Comparison of ENCODE assay signal across 2 cellular contexts in the genomic region with DNA sequence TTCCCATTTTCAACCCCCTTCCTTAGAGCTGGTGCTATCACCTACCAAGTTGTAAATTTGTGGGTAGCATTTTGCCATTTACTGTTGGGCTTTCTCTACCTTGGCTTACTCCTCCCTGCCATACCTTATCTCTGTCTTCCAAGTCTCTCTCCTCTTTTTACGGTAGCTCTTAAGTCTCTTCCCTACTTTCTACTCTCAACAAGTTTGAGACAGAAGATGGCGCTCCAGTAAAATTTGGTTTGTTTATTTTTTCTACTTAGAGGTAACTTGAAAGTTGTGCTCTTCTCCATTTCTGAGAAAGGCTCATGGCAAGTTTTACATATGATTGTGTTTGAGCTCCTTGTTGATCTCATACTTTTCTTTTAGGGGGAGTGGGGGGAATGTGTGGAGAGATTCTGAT.
TF ChIP-seq lines count a peak whose summit lies in the region.

No MANE protein-coding gene starts in this region.

TF ChIP-seq in HepG2, 621 proteins besides CTCF, POLR2A, EP300 and RAD21 (continued from another document):
- TF ChIP-seq, protein P1, sequence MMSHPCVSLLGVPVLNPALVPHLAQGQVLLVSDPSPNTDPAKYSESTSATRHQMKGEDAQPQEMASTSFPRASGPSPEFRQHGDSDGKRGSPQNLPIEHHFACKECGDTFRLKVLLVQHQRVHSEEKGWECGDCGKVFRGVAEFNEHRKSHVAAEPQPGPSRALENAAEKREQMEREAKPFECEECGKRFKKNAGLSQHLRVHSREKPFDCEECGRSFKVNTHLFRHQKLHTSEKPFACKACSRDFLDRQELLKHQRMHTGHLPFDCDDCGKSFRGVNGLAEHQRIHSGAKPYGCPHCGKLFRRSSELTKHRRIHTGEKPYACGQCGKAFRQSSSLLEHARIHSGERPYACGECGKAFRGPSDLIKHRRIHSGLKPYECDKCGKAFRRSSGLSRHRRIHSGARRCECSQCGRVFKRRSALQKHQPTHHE (CRISPR knock-in tag; IDR thresholded peaks at IDR 0.05; ENCODE audit: borderline replicate concordance), result no peak
- TF ChIP-seq ZNF331 (CRISPR knock-in tag; IDR thresholded peaks at IDR 0.05) (no peak), GTF2F1 (IDR thresholded peaks at IDR 0.05; ENCODE audit: low read length) (no peak), ARHGAP35 (CRISPR knock-in tag; IDR thresholded peaks at IDR 0.05; ENCODE audit: borderline replicate concordance) (no peak), ATRX (CRISPR knock-in tag; IDR thresholded peaks at IDR 0.05; ENCODE audit: borderline replicate concordance) (no peak), ZSCAN12 (CRISPR knock-in tag; IDR thresholded peaks at IDR 0.05) (no peak), MEIS1 (CRISPR knock-in tag; IDR thresholded peaks at IDR 0.05; ENCODE audit: borderline replicate concordance) (no peak), DPF2 (CRISPR knock-in tag; IDR thresholded peaks at IDR 0.05; ENCODE audit: borderline replicate concordance, low read depth) (no peak), ZNF564 (CRISPR knock-in tag; IDR thresholded peaks at IDR 0.05) (no peak), CBX5 (CRISPR knock-in tag; IDR thresholded peaks at IDR 0.05; ENCODE audit: borderline replicate concordance) (no peak), ATM (IDR thresholded peaks at IDR 0.05; ENCODE audit: borderline replicate concordance) (no peak), U2AF1 (optimal IDR thresholded peaks at IDR 0.05; ENCODE audit: low read depth, low read length) (no peak), ZNF605 (CRISPR knock-in tag; IDR thresholded peaks at IDR 0.05) (no peak), PCBP2 (optimal IDR thresholded peaks at IDR 0.05; ENCODE audit: low read depth, low read length, poor library complexity, severe bottlenecking) (no peak)
- TF ChIP-seq, protein P2, sequence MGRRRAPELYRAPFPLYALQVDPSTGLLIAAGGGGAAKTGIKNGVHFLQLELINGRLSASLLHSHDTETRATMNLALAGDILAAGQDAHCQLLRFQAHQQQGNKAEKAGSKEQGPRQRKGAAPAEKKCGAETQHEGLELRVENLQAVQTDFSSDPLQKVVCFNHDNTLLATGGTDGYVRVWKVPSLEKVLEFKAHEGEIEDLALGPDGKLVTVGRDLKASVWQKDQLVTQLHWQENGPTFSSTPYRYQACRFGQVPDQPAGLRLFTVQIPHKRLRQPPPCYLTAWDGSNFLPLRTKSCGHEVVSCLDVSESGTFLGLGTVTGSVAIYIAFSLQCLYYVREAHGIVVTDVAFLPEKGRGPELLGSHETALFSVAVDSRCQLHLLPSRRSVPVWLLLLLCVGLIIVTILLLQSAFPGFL (CRISPR knock-in tag; IDR thresholded peaks at IDR 0.05), result no peak
- TF ChIP-seq, protein P3, sequence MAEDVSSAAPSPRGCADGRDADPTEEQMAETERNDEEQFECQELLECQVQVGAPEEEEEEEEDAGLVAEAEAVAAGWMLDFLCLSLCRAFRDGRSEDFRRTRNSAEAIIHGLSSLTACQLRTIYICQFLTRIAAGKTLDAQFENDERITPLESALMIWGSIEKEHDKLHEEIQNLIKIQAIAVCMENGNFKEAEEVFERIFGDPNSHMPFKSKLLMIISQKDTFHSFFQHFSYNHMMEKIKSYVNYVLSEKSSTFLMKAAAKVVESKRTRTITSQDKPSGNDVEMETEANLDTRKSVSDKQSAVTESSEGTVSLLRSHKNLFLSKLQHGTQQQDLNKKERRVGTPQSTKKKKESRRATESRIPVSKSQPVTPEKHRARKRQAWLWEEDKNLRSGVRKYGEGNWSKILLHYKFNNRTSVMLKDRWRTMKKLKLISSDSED (CRISPR knock-in tag; IDR thresholded peaks at IDR 0.05), result no peak
- TF ChIP-seq, protein P4, sequence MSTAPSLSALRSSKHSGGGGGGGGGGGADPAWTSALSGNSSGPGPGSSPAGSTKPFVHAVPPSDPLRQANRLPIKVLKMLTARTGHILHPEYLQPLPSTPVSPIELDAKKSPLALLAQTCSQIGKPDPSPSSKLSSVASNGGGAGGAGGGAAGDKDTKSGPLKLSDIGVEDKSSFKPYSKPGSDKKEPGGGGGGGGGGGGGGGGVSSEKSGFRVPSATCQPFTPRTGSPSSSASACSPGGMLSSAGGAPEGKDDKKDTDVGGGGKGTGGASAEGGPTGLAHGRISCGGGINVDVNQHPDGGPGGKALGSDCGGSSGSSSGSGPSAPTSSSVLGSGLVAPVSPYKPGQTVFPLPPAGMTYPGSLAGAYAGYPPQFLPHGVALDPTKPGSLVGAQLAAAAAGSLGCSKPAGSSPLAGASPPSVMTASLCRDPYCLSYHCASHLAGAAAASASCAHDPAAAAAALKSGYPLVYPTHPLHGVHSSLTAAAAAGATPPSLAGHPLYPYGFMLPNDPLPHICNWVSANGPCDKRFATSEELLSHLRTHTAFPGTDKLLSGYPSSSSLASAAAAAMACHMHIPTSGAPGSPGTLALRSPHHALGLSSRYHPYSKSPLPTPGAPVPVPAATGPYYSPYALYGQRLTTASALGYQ (CRISPR knock-in tag; IDR thresholded peaks at IDR 0.05), result no peak
- TF ChIP-seq, protein P5, sequence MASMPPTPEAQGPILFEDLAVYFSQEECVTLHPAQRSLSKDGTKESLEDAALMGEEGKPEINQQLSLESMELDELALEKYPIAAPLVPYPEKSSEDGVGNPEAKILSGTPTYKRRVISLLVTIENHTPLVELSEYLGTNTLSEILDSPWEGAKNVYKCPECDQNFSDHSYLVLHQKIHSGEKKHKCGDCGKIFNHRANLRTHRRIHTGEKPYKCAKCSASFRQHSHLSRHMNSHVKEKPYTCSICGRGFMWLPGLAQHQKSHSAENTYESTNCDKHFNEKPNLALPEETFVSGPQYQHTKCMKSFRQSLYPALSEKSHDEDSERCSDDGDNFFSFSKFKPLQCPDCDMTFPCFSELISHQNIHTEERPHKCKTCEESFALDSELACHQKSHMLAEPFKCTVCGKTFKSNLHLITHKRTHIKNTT (CRISPR knock-in tag; IDR thresholded peaks at IDR 0.05), result no peak

TF ChIP-seq in WTC11, 78 proteins besides CTCF, POLR2A, EP300 and RAD21 (continued from another document):
- TF ChIP-seq, protein P6, sequence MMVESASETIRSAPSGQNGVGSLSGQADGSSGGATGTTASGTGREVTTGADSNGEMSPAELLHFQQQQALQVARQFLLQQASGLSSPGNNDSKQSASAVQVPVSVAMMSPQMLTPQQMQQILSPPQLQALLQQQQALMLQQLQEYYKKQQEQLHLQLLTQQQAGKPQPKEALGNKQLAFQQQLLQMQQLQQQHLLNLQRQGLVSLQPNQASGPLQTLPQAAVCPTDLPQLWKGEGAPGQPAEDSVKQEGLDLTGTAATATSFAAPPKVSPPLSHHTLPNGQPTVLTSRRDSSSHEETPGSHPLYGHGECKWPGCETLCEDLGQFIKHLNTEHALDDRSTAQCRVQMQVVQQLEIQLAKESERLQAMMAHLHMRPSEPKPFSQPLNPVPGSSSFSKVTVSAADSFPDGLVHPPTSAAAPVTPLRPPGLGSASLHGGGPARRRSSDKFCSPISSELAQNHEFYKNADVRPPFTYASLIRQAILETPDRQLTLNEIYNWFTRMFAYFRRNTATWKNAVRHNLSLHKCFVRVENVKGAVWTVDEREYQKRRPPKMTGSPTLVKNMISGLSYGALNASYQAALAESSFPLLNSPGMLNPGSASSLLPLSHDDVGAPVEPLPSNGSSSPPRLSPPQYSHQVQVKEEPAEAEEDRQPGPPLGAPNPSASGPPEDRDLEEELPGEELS (CRISPR knock-in tag; IDR thresholded peaks at IDR 0.05), result no peak
- TF ChIP-seq SOX15 (CRISPR knock-in tag; IDR thresholded peaks at IDR 0.05) (no peak), NFE2L1 (CRISPR knock-in tag; IDR thresholded peaks at IDR 0.05) (no peak), PRRX2 (CRISPR knock-in tag; IDR thresholded peaks at IDR 0.05) (no peak), ZNF138 (CRISPR knock-in tag; conservative IDR thresholded peaks at IDR 0.05) (no peak), FOXJ3 (CRISPR knock-in tag; IDR thresholded peaks at IDR 0.05; ENCODE audit: borderline replicate concordance) (no peak), GTF2I (CRISPR knock-in tag; conservative IDR thresholded peaks at IDR 0.05) (no peak), ZBTB21 (CRISPR knock-in tag; IDR thresholded peaks at IDR 0.05; ENCODE audit: borderline replicate concordance) (no peak), FOXP1 (CRISPR knock-in tag; IDR thresholded peaks at IDR 0.05; ENCODE audit: borderline replicate concordance) (no peak)
- TF ChIP-seq, protein P7, sequence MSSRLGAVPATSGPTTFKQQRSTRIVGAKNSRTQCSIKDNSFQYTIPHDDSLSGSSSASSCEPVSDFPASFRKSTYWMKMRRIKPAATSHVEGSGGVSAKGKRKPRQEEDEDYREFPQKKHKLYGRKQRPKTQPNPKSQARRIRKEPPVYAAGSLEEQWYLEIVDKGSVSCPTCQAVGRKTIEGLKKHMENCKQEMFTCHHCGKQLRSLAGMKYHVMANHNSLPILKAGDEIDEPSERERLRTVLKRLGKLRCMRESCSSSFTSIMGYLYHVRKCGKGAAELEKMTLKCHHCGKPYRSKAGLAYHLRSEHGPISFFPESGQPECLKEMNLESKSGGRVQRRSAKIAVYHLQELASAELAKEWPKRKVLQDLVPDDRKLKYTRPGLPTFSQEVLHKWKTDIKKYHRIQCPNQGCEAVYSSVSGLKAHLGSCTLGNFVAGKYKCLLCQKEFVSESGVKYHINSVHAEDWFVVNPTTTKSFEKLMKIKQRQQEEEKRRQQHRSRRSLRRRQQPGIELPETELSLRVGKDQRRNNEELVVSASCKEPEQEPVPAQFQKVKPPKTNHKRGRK (CRISPR knock-in tag; IDR thresholded peaks at IDR 0.05; ENCODE audit: borderline replicate concordance), result no peak
- TF ChIP-seq, protein P8, sequence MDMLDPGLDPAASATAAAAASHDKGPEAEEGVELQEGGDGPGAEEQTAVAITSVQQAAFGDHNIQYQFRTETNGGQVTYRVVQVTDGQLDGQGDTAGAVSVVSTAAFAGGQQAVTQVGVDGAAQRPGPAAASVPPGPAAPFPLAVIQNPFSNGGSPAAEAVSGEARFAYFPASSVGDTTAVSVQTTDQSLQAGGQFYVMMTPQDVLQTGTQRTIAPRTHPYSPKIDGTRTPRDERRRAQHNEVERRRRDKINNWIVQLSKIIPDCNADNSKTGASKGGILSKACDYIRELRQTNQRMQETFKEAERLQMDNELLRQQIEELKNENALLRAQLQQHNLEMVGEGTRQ (CRISPR knock-in tag; IDR thresholded peaks at IDR 0.05), result no peak
- TF ChIP-seq, protein P9, sequence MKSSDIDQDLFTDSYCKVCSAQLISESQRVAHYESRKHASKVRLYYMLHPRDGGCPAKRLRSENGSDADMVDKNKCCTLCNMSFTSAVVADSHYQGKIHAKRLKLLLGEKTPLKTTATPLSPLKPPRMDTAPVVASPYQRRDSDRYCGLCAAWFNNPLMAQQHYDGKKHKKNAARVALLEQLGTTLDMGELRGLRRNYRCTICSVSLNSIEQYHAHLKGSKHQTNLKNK (CRISPR knock-in tag; IDR thresholded peaks at IDR 0.05), result no peak
- TF ChIP-seq, protein P10, sequence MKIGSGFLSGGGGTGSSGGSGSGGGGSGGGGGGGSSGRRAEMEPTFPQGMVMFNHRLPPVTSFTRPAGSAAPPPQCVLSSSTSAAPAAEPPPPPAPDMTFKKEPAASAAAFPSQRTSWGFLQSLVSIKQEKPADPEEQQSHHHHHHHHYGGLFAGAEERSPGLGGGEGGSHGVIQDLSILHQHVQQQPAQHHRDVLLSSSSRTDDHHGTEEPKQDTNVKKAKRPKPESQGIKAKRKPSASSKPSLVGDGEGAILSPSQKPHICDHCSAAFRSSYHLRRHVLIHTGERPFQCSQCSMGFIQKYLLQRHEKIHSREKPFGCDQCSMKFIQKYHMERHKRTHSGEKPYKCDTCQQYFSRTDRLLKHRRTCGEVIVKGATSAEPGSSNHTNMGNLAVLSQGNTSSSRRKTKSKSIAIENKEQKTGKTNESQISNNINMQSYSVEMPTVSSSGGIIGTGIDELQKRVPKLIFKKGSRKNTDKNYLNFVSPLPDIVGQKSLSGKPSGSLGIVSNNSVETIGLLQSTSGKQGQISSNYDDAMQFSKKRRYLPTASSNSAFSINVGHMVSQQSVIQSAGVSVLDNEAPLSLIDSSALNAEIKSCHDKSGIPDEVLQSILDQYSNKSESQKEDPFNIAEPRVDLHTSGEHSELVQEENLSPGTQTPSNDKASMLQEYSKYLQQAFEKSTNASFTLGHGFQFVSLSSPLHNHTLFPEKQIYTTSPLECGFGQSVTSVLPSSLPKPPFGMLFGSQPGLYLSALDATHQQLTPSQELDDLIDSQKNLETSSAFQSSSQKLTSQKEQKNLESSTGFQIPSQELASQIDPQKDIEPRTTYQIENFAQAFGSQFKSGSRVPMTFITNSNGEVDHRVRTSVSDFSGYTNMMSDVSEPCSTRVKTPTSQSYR (CRISPR knock-in tag; IDR thresholded peaks at IDR 0.05), result no peak
- TF ChIP-seq, protein P11, sequence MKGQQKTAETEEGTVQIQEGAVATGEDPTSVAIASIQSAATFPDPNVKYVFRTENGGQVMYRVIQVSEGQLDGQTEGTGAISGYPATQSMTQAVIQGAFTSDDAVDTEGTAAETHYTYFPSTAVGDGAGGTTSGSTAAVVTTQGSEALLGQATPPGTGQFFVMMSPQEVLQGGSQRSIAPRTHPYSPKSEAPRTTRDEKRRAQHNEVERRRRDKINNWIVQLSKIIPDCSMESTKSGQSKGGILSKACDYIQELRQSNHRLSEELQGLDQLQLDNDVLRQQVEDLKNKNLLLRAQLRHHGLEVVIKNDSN (CRISPR knock-in tag; IDR thresholded peaks at IDR 0.05), result no peak
- TF ChIP-seq, protein P12, sequence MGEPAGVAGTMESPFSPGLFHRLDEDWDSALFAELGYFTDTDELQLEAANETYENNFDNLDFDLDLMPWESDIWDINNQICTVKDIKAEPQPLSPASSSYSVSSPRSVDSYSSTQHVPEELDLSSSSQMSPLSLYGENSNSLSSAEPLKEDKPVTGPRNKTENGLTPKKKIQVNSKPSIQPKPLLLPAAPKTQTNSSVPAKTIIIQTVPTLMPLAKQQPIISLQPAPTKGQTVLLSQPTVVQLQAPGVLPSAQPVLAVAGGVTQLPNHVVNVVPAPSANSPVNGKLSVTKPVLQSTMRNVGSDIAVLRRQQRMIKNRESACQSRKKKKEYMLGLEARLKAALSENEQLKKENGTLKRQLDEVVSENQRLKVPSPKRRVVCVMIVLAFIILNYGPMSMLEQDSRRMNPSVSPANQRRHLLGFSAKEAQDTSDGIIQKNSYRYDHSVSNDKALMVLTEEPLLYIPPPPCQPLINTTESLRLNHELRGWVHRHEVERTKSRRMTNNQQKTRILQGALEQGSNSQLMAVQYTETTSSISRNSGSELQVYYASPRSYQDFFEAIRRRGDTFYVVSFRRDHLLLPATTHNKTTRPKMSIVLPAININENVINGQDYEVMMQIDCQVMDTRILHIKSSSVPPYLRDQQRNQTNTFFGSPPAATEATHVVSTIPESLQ (CRISPR knock-in tag; IDR thresholded peaks at IDR 0.05), result no peak
- TF ChIP-seq, protein P13, sequence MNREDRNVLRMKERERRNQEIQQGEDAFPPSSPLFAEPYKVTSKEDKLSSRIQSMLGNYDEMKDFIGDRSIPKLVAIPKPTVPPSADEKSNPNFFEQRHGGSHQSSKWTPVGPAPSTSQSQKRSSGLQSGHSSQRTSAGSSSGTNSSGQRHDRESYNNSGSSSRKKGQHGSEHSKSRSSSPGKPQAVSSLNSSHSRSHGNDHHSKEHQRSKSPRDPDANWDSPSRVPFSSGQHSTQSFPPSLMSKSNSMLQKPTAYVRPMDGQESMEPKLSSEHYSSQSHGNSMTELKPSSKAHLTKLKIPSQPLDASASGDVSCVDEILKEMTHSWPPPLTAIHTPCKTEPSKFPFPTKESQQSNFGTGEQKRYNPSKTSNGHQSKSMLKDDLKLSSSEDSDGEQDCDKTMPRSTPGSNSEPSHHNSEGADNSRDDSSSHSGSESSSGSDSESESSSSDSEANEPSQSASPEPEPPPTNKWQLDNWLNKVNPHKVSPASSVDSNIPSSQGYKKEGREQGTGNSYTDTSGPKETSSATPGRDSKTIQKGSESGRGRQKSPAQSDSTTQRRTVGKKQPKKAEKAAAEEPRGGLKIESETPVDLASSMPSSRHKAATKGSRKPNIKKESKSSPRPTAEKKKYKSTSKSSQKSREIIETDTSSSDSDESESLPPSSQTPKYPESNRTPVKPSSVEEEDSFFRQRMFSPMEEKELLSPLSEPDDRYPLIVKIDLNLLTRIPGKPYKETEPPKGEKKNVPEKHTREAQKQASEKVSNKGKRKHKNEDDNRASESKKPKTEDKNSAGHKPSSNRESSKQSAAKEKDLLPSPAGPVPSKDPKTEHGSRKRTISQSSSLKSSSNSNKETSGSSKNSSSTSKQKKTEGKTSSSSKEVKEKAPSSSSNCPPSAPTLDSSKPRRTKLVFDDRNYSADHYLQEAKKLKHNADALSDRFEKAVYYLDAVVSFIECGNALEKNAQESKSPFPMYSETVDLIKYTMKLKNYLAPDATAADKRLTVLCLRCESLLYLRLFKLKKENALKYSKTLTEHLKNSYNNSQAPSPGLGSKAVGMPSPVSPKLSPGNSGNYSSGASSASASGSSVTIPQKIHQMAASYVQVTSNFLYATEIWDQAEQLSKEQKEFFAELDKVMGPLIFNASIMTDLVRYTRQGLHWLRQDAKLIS (CRISPR knock-in tag; IDR thresholded peaks at IDR 0.05; ENCODE audit: borderline replicate concordance), result no peak
TF ChIP-seq in WTC11: peak in this region for 0.
